Comparison of ENCODE assay signal across 9 cellular contexts in genomic region chr1:206472454-206472853, GRCh38. TPM values are rescaled to one million over a fixed set of nuclear protein-coding genes. Genes with fewer than 3 reads are reported as not detected.
A peak's percentile ranks its signal among the peaks of the same experiment; 100 is the strongest.
DNase-seq lines count a peak whose midpoint lies in the region; ATAC-seq lines count a peak whose summit lies in the region.
"Had no signal": no experiment of that assay in that cellular context is flagged by ENCODE, and none has a peak within 500 bp of the region (broad histone marks: within the 10 kb centered on the region; RNA-seq: fewer than 3 reads in every experiment).

No MANE protein-coding gene starts in this region.

- H3K4me1 Mint-ChIP-seq in naive B cell, result peaks cover 48 to 63% (median 62%) of the 10 kb centered on the region in 3 donors

- no peaks in the 10 kb centered on the region for H3K9me3 ChIP-seq in MG63
- H3K9me3 ChIP-seq: body of pancreas had no signal

- peak overlapping the region; percentile 38 to 96 (median 84) for H3K27ac Mint-ChIP-seq in naive B cell

- no peaks in the 10 kb centered on the region for H3K27me3 ChIP-seq in MG63

- H3K9me3 Mint-ChIP-seq in naive B cell, result no peaks in the 10 kb centered on the region

- peaks cover 0 to 7% of the 10 kb centered on the region in 2 donors for H3K36me3 Mint-ChIP-seq in naive B cell

- no peaks in the 10 kb centered on the region for H3K27me3 Mint-ChIP-seq in naive B cell

- H3K4me3 Mint-ChIP-seq in naive B cell, result peak overlapping the region in 6 of 8 donors; percentile 26 to 96 (median 78)

- no peak overlapping the region for H3K4me3 ChIP-seq in MG63
- H3K4me3 ChIP-seq: body of pancreas had no signal

- peaks cover 3% of the 10 kb centered on the region; the same call in 1 of the 2 replicates for H3K36me3 ChIP-seq in MG63

- ATAC-seq in naive B cell (ENCODE audit: low read depth in 2 of 2) (no peak), GM21423 (IDR thresholded peaks at IDR 0.05; ENCODE audit: unreplicated experiment) (no peak), HG02571 (IDR thresholded peaks at IDR 0.05; ENCODE audit: unreplicated experiment) (no peak)
- ATAC-seq: body of pancreas had no signal

- DNase-seq in CMK (ENCODE audit: low read depth) (peak; percentile 66), MG63 (peak; percentile 63), astrocyte of the hippocampus (ENCODE audit: low read depth, low spot score) (peak; percentile 61), naive B cell (no peak), dedifferentiated amniotic fluid mesenchymal stem cell (ENCODE audit: extremely low spot score) (no peak), mucosa of gallbladder (ENCODE audit: low spot score) (no peak)

RNA-seq across cellular contexts. Expression of gene IKBKE, which starts 2.2 kb away (rescaled TPM):
- total RNA-seq in MG63 (2014; rRNA removed; shearing (Covaris generic); ENCODE audit: low replicate concordance), result 5.5 and 12.9 TPM in 2 replicates
- polyA plus RNA-seq in naive B cell (ENCODE audit: low read depth in 6 of 6), result 10 to 100 TPM in 5 of 6 donors, 1 to 10 TPM in 1; 10.0 to 32.6 (median 14.2) TPM
- total RNA-seq in mucosa of gallbladder, result 11.7 TPM

RNA-seq across cellular contexts. Expression of gene RASSF5, which starts 34.9 kb away (rescaled TPM):
- 0.12 and 1.3 TPM in 2 replicates for total RNA-seq in MG63 (2014; rRNA removed; shearing (Covaris generic); ENCODE audit: low replicate concordance)
- polyA plus RNA-seq in naive B cell (ENCODE audit: low read depth in 6 of 6), result 100 to 1,000 TPM; 116 to 166 (median 146) TPM
- total RNA-seq in mucosa of gallbladder, result 49.5 TPM

Comparison
In these comparisons a context has a peak if more than half of its experiments do, and no peak if none do; other contexts are left out.
1. DNase-seq: peak in CMK (single experiment), MG63 (single experiment) and astrocyte of the hippocampus (single experiment); none in naive B cell (single experiment), dedifferentiated amniotic fluid mesenchymal stem cell (single experiment) and mucosa of gallbladder (single experiment).
2. RNA of gene RASSF5, which starts 34.9 kb away (total RNA-seq): 49.5 TPM in mucosa of gallbladder (single experiment); 0.12 to 1.3 TPM in MG63; every median in the first group is over 10 times any median in the second.